In genomic region chr12:39176376-39176775, GRCh38 we compare ENCODE assay signal across 19 cellular contexts.
"Had no signal": no experiment of that assay in that cellular context is flagged by ENCODE, and none has a peak within 500 bp of the region (broad histone marks: within the 10 kb centered on the region; RNA-seq: fewer than 3 reads in every experiment).

No MANE protein-coding gene starts in this region.

- H3K4me3 ChIP-seq: MG63 had no signal

- DNase-seq: Karpas-422, KG1, MG63, NCI-H1092, NCI-H1105 treated with DMSO at 0.1 percent for 48 hours, NCI-H1417 treated with DMSO at 0.1 percent for 48 hours, NCI-H146, NCI-H1694 treated with DMSO at 0.1 percent for 48 hours, NCI-H1930, NCI-H2081, NCI-H2107, NCI-H2171 treated with DMSO at 0.1 percent for 48 hours, NCI-H446, NCI-H510A, NCI-H524 treated with DMSO at 0.1 percent for 48 hours, NCI-H69, NCI-H774, Right ventricle myocardium superior, RPMI8226 had no signal
